ENCODE assay signal across 8 cellular contexts in the genomic region with DNA sequence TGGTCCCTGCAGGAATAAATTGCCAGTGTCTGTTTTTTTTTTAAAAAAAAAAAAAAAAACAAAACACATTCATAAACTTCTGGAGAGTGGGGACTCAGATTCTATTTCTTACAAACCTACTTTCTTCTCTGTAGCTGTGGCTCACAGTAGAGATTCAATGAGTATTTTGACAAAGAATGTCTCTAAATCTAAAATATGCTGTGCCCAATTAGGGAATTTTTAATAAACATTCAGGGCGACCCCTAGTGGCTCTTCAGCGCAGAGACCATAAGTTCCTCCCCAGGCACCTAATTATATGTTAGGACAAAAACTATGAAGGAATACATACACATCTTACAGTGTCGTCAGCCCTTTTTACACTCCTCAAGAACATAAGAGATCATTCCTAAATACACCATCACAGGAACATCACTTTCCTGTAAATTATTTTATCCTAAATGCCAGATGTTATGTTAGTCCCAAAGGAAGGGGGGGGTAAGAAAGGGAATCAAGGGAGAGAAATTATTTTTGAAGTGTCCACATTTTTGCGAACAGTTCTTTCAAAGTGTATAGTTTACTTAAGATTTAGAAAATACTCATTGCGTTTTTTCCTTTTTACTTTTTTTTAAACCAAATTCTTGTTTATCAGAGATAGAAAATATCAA. TPM values are rescaled to one million over a fixed set of nuclear protein-coding genes. Genes with fewer than 3 reads are reported as not detected.
A peak's percentile ranks its signal among the peaks of the same experiment; 100 is the strongest.
DNase-seq lines count a peak whose midpoint lies in the region; ATAC-seq, FAIRE-seq and TF ChIP-seq lines count a peak whose summit lies in the region.

No MANE protein-coding gene starts in this region.

- TF ChIP-seq POLR2A in gastroesophageal sphincter (IDR thresholded peaks at IDR 0.05) = no peak

- peaks cover 3% of the 10 kb centered on the region for H3K27me3 Mint-ChIP-seq in activated B cell treated with CpG ODN at 0.5 μM for 24 hours

- peaks cover 10 to 87% (median 34%) of the 10 kb centered on the region in 3 donors for H3K4me1 ChIP-seq in gastroesophageal sphincter

- peaks cover 0 to 61% of the 10 kb centered on the region in 2 donors for H3K36me3 ChIP-seq in gastroesophageal sphincter

- POLR2A ChIA-PET in activated B cell treated with CpG ODN at 0.5 μM for 24 hours (lab: Charles Lee) = interaction anchor here (1.0 kb wide), 1 partner anchor 92 kb away, joined by 7 read pairs; no protein-coding TSS in a partner anchor

- no peaks in the 10 kb centered on the region for H3K9me3 ChIP-seq in gastroesophageal sphincter

- no peaks in the 10 kb centered on the region for H3K27me3 ChIP-seq in gastroesophageal sphincter

- H3K4me3 Mint-ChIP-seq in activated B cell treated with CpG ODN at 0.5 μM for 24 hours = no peak overlapping the region

- CTCF ChIA-PET in activated B cell treated with CpG ODN at 0.5 μM for 24 hours (lab: Charles Lee) = interaction anchor here (0.6 to 5.6 kb wide), 4 partner anchors 57 to 304 kb away, joined by 5 to 57 read pairs (median 24); no protein-coding TSS in a partner anchor

- peak; percentile 17 for DNase-seq in NCI-H2029 (lab: John Stamatoyannopoulos, UW)
- DNase-seq in activated B cell treated with CpG ODN at 0.5 μM for 24 hours = no peak
- DNase-seq in retina = peak; percentile 54
- no peak for DNase-seq in HuH-7.5 (ENCODE audit: low spot score)

- ATAC-seq in activated B cell treated with CpG ODN at 0.5 μM for 24 hours (ENCODE audit: low read depth) = peak; percentile 57
- peak; percentile 37 for ATAC-seq in gastroesophageal sphincter
- ATAC-seq in HG03521 (IDR thresholded peaks at IDR 0.05; ENCODE audit: unreplicated experiment) = no peak

- H3K27ac ChIP-seq in 22Rv1 = no peak overlapping the region
- peak overlapping the region in 2 of 4 donors; percentile 79 to 82 for H3K27ac ChIP-seq in gastroesophageal sphincter

- H3K9me3 Mint-ChIP-seq in activated B cell treated with CpG ODN at 0.5 μM for 24 hours = no peaks in the 10 kb centered on the region

- WGBS in gastroesophageal sphincter (ENCODE audit: low coverage in 1 of 2), 2 donors = 21 to 27% methylated on average over 5 of the region's 5 CpGs

- peak; percentile 84 for FAIRE-seq in G401.6 (lab: Jason Lieb, UNC)

- H3K27ac Mint-ChIP-seq in activated B cell treated with CpG ODN at 0.5 μM for 24 hours = no peak overlapping the region

- TF ChIP-seq EP300 in gastroesophageal sphincter (IDR thresholded peaks at IDR 0.05) = no peak

- intact Hi-C loops in activated B cell treated with CpG ODN at 0.5 μM for 24 hours (cut with micrococcal nuclease) = loop anchor here (1.0 to 5.0 kb wide), 9 partner anchors 59 to 367 kb away; no protein-coding TSS in a partner anchor

- H3K4me1 Mint-ChIP-seq in activated B cell treated with CpG ODN at 0.5 μM for 24 hours = no peaks in the 10 kb centered on the region

- no peaks in the 10 kb centered on the region for H3K36me3 Mint-ChIP-seq in activated B cell treated with CpG ODN at 0.5 μM for 24 hours (ENCODE audit: low read depth)

- TF ChIP-seq CTCF in 22Rv1 (IDR thresholded peaks at IDR 0.05) (peak; percentile 84), activated B cell treated with CpG ODN at 0.5 μM for 24 hours (IDR thresholded peaks at IDR 0.05) (peak; percentile 86), gastroesophageal sphincter (IDR thresholded peaks at IDR 0.05) (peak; percentile 76 to 85 (median 77))

- H3K4me3 ChIP-seq in gastroesophageal sphincter = no peak overlapping the region

RNA-seq across cellular contexts. Expression of a gene that starts 21.8 kb away (rescaled TPM):
- total RNA-seq in activated B cell treated with CpG ODN at 0.5 μM for 24 hours = 44.8 and 47.6 TPM in 2 replicates
- total RNA-seq in gastroesophageal sphincter = 10 to 100 TPM; 22.7 to 47.0 (median 31.0) TPM

RNA-seq across cellular contexts. Expression of a gene that starts 56.9 kb away (rescaled TPM):
- total RNA-seq in activated B cell treated with CpG ODN at 0.5 μM for 24 hours = 21.3 and 22.3 TPM in 2 replicates
- 10 to 100 TPM; 24.9 to 37.7 (median 31.7) TPM for total RNA-seq in gastroesophageal sphincter

RNA-seq across cellular contexts. Expression of a gene that starts 57.0 kb away (rescaled TPM):
- not detected in 2 replicates for total RNA-seq in activated B cell treated with CpG ODN at 0.5 μM for 24 hours
- total RNA-seq in gastroesophageal sphincter = under 1 TPM in 3 of 4 donors, not detected in 1; 0.27 to 0.54 (median 0.30) TPM

Comparison
In these comparisons a context has a peak if more than half of its experiments do, and no peak if none do; other contexts are left out.
1. DNase-seq: peak in NCI-H2029 (single experiment) and retina (single experiment); none in activated B cell treated with CpG ODN at 0.5 μM for 24 hours (single experiment) and HuH-7.5 (single experiment).
2. Peak in every context shown above with its lines, with median percentiles within 50 percentile points of each other: CTCF ChIP-seq.